In the genomic region with DNA sequence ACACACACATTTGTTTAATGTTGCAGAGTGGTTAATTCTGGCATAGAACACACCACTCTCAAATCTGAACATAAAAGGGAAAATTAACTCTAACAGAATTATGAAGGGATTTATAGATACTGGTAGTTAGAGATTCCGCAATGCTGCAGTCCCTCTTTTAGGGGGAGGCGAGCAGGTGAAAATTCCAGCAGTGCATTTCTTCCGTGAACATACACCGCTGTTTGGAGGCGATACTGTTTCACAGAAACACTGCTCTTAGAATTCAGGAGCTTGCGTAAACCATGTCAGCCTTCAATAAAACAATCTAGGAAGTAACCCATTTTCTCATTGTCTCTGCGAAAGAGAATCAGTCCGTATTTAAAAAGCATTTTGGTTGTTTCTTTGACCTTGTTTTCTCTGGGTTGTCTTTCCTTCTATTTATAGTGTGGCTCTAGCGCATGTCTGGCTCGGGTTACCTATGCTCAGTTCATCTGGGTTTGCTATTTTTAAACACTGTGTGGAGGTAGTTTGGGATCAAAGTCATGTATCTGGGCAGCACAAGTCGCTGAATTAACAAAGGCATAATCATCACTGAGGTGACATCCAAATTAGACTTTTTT, we compare ENCODE assay signal across 36 cellular contexts.
DNase-seq lines count a peak whose midpoint lies in the region; ATAC-seq, FAIRE-seq and TF ChIP-seq lines count a peak whose summit lies in the region.
"Had no signal": no experiment of that assay in that cellular context is flagged by ENCODE, and none has a peak within 500 bp of the region (broad histone marks: within the 10 kb centered on the region; RNA-seq: fewer than 3 reads in every experiment).

No MANE protein-coding gene starts in this region.

- H3K4me1 ChIP-seq in K562 (replicated peaks in 1 of 2; ENCODE audit: control insufficient read depth in 2 of 2, insufficient read depth in 2 of 2, low read length in 2 of 2) (peaks cover 4 to 28% of the 10 kb centered on the region in 2 experiments; a peak in 4 of 5 replicates), thyroid gland (peaks cover 17% of the 10 kb centered on the region in 2 donors)
- H3K4me1 ChIP-seq: right lobe of liver had no signal

- no peaks in the 10 kb centered on the region for H3K27me3 ChIP-seq in K562 (ENCODE audit: control insufficient read depth in 2 of 2, insufficient read depth in 2 of 2, low read length in 2 of 2)
- no peaks in the 10 kb centered on the region for H3K27me3 ChIP-seq in thyroid gland
- H3K27me3 ChIP-seq: hepatocyte, MG63, pancreas, right lobe of liver, suprapubic skin, vagina had no signal

- H3K27ac ChIP-seq in K562 (ENCODE audit: extremely low read depth, low read depth, low read length) (peak overlapping the region; percentile 4; the same call in 1 of the 3 replicates), thyroid gland (peak overlapping the region in 2 of 3 donors; percentile 44 to 75)
- H3K27ac ChIP-seq: hepatocyte, pancreas, right lobe of liver, SK-N-MC, suprapubic skin, vagina had no signal

- H3K4me3 ChIP-seq in K562: no peak overlapping the region
- no peak overlapping the region for H3K4me3 ChIP-seq in thyroid gland (replicated peaks in 1 of 3)
- H3K4me3 ChIP-seq in lower leg skin (ENCODE audit: low read depth, poor library complexity, severe bottlenecking): no peak overlapping the region
- H3K4me3 ChIP-seq: hepatocyte, MG63, pancreas, right lobe of liver, SK-N-MC, suprapubic skin, vagina had no signal

- peaks cover 7% of the 10 kb centered on the region for H3K36me3 Mint-ChIP-seq in nephron progenitor cell (ENCODE audit: low read depth)

- H3K9me1 ChIP-seq in K562 (ENCODE audit: control insufficient read depth, insufficient read depth, low read length): no peaks in the 10 kb centered on the region

- TF ChIP-seq CTCF in K562 (IDR thresholded peaks at IDR 0.05 in 2 of 3, conservative IDR thresholded peaks at IDR 0.05 in 1 of 3; ENCODE audit: insufficient read depth in 2 of 3, low read depth in 1 of 3, low read length in 3 of 3) (no peak), nephron progenitor cell (IDR thresholded peaks at IDR 0.05) (no peak), thyroid gland (IDR thresholded peaks at IDR 0.05) (no peak), lower leg skin (IDR thresholded peaks at IDR 0.05) (no peak)

- peak overlapping the region; percentile 23; the same call in 1 of the 2 replicates for H3K4me2 ChIP-seq in K562 (ENCODE audit: insufficient read depth, low read length)
- H3K4me2 ChIP-seq: hepatocyte had no signal

- H3K9ac ChIP-seq in K562 (ENCODE audit: insufficient read depth in 1 of 2, low read depth in 2 of 2, low read length in 2 of 2): no peak overlapping the region

- H3K27ac Mint-ChIP-seq in nephron progenitor cell: peak overlapping the region; percentile 47
- H3K27ac Mint-ChIP-seq: activated naive CD4-positive, alpha-beta T cell treated with anti-CD3 and anti-CD28 coated beads, Interleukin-2, amount 50 U/mL, for 24 hours; CD14-positive monocyte; natural killer cell treated with Interleukin-12 subunit alpha and Interleukin-12 subunit beta and Interleukin-15 and Interleukin-18, amount 100 ng/mL, for 72 hours; stimulated activated memory B cell treated with anti-CD40 and anti-IgM and Interleukin-4, amounts not matched to agents 10 μg/mL and 1 μg/mL and 100 μg/mL, for 72 hours had no signal

- ATAC-seq in K562 (0 out of 3 replicates have a peak, but pooled peaks have one; percentile 16), left ventricle myocardium superior (peak; percentile 91), HG03520 (IDR thresholded peaks at IDR 0.05; ENCODE audit: unreplicated experiment) (no peak)
- ATAC-seq: activated CD4-positive, CD25-positive, alpha-beta regulatory T cell treated with anti-CD3 and anti-CD28 coated beads, Interleukin-2, amount 50 U/mL, for 24 hours; left colon; natural killer cell treated with Interleukin-12 subunit alpha and Interleukin-12 subunit beta and Interleukin-15 and Interleukin-18, amount 100 ng/mL, for 72 hours; pancreas; stimulated activated memory B cell treated with anti-CD40 and anti-IgM and Interleukin-4, amounts not matched to agents 10 μg/mL and 1 μg/mL and 100 μg/mL, for 72 hours had no signal

- WGBS in K562 (ENCODE audit: insufficient coverage, low coverage, missing lambda C conversion rate): 36% methylated on average over 11 of the region's 11 CpGs
- 62 to 73% methylated on average over 11 of the region's 11 CpGs for WGBS in thyroid gland, 2 donors
- 73 to 75% methylated on average over 11 of the region's 11 CpGs for WGBS in lower leg skin, 2 donors

- H3K4me3 Mint-ChIP-seq in nephron progenitor cell: peak overlapping the region; percentile 4
- H3K4me3 Mint-ChIP-seq: activated naive CD4-positive, alpha-beta T cell treated with anti-CD3 and anti-CD28 coated beads, Interleukin-2, amount 50 U/mL, for 24 hours; CD14-positive monocyte; natural killer cell treated with Interleukin-12 subunit alpha and Interleukin-12 subunit beta and Interleukin-15 and Interleukin-18, amount 100 ng/mL, for 72 hours; stimulated activated memory B cell treated with anti-CD40 and anti-IgM and Interleukin-4, amounts not matched to agents 10 μg/mL and 1 μg/mL and 100 μg/mL, for 72 hours had no signal

- POLR2A ChIA-PET in K562 (lab: Yijun Ruan, JAX): no interaction called here

- peaks cover 28% of the 10 kb centered on the region for H3K9me3 ChIP-seq in K562 (replicated peaks; ENCODE audit: control insufficient read depth, insufficient read depth, low read depth, low read length)
- no peaks in the 10 kb centered on the region for H3K9me3 ChIP-seq in thyroid gland
- H3K9me3 ChIP-seq: pancreas had no signal

- peak overlapping the region; percentile 74 for H2AFZ ChIP-seq in K562 (ENCODE audit: low read depth, low read length)
- H2AFZ ChIP-seq: hepatocyte had no signal

- TF ChIP-seq POLR2A in K562 (conservative IDR thresholded peaks at IDR 0.05) (no peak), thyroid gland (IDR thresholded peaks at IDR 0.05) (no peak), lower leg skin (IDR thresholded peaks at IDR 0.05) (no peak)

- peak; percentile 25; the same call in 1 of the 2 replicates for TF ChIP-seq EP300 in K562 (IDR thresholded peaks at IDR 0.05; ENCODE audit: low read length)

- H3K36me3 ChIP-seq in K562 (ENCODE audit: control insufficient read depth, insufficient read depth, low read length) (no peaks in the 10 kb centered on the region), thyroid gland (no peaks in the 10 kb centered on the region)
- H3K36me3 ChIP-seq: MG63, pancreas, right lobe of liver, suprapubic skin, vagina had no signal

- peaks cover 3% of the 10 kb centered on the region for H3K27me3 Mint-ChIP-seq in nephron progenitor cell (ENCODE audit: low read depth, poor library complexity)

- H3K9me3 Mint-ChIP-seq in nephron progenitor cell: peaks cover 31% of the 10 kb centered on the region

- intact Hi-C loops in K562 (cut with micrococcal nuclease) (no loop called here), left ventricle myocardium superior (cut with micrococcal nuclease) (no loop called here), thyroid gland (cut with DNase I) (no loop called here), lower leg skin (cut with DNase I; ENCODE audit: low total_unique reads) (no loop called here)

- peak; percentile 6 for FAIRE-seq in K562 (lab: Jason Lieb, UNC)
- FAIRE-seq: GM12892, H1, HTR-8/SVneo, pancreas, TTC549 had no signal

- H3K4me1 Mint-ChIP-seq in nephron progenitor cell: peaks cover 42% of the 10 kb centered on the region
- H3K4me1 Mint-ChIP-seq: activated naive CD4-positive, alpha-beta T cell treated with anti-CD3 and anti-CD28 coated beads, Interleukin-2, amount 50 U/mL, for 24 hours; stimulated activated memory B cell treated with anti-CD40 and anti-IgM and Interleukin-4, amounts not matched to agents 10 μg/mL and 1 μg/mL and 100 μg/mL, for 72 hours had no signal

- no peaks in the 10 kb centered on the region for H4K20me1 ChIP-seq in K562 (replicated peaks; ENCODE audit: control insufficient read depth, insufficient read depth, low read length)

- no peak for TF ChIP-seq RAD21 in K562 (CRISPR knock-in tag; conservative IDR thresholded peaks at IDR 0.05 in 1 of 2, IDR thresholded peaks at IDR 0.05 in 1 of 2)

- DNase-seq in K562 (ENCODE audit: extremely low read depth in 1 of 4, low spot score in 3 of 4) (peak in 1 of 4 experiments; percentile 27), left ventricle myocardium superior (no peak), nephron progenitor cell (no peak), thyroid gland (peak in 1 of 2 donors; percentile 27), AG08395 (ENCODE audit: low spot score) (no peak), lower leg skin (ENCODE audit: low spot score in 2 of 2) (no peak), C1 segment of cervical spinal cord (lab: John Stamatoyannopoulos, UW) (no peak)
- DNase-seq: activated CD4-positive, alpha-beta T cell treated with anti-CD3 and anti-CD28 coated beads, Interleukin-2, amount 50 U/mL, for 48 hours; amygdala; Calu3; effector memory CD4-positive, alpha-beta T cell; foreskin fibroblast; KG1; left colon; MG63; NCI-H1417 treated with DMSO at 0.1 percent for 48 hours; NCI-H2107; NCI-H446 treated with DMSO at 0.1 percent for 48 hours; pancreas; right lobe of liver; RPMI8226; stimulated activated CD4-positive, alpha-beta T cell treated with anti-CD3 and anti-CD28 coated beads, Interleukin-4, amount 100 ng/mL, for 4 hours had no signal

- no TSS peak for BruUV-seq in K562 (replicated peaks; lab: Mats Ljungman, UMichigan)

- no peaks in the 10 kb centered on the region for H3K79me2 ChIP-seq in K562 (ENCODE audit: control insufficient read depth, insufficient read depth, low read length)
- H3K79me2 ChIP-seq: hepatocyte had no signal

- in situ Hi-C loops in K562 (cut with MboI): no loop called here

- CTCF ChIA-PET in K562 (lab: Yijun Ruan, JAX; ENCODE audit: low intra/inter-chr PET ratio): no interaction called here

TF ChIP-seq in K562, 482 proteins besides CTCF, POLR2A, EP300 and RAD21 (continues in another document):
- TF ChIP-seq NFE2 (IDR thresholded peaks at IDR 0.05; ENCODE audit: low read depth): no peak
- no peak for TF ChIP-seq KAT7 (CRISPR knock-in tag; IDR thresholded peaks at IDR 0.05; ENCODE audit: borderline replicate concordance)
- TF ChIP-seq TEAD4 (IDR thresholded peaks at IDR 0.05; ENCODE audit: low read length): peak; percentile 34; the same call in 1 of the 2 replicates
- no peak for TF ChIP-seq TEAD4 (CRISPR knock-in tag; IDR thresholded peaks at IDR 0.05; ENCODE audit: borderline replicate concordance)
- TF ChIP-seq ZNF24 (IDR thresholded peaks at IDR 0.05): 0 out of 2 replicates have a peak, but pooled peaks have one; percentile 16
- TF ChIP-seq LEF1 (IDR thresholded peaks at IDR 0.05): no peak
- TF ChIP-seq FOXA3 (CRISPR knock-in tag; conservative IDR thresholded peaks at IDR 0.05 in 1 of 2, IDR thresholded peaks at IDR 0.05 in 1 of 2): no peak
